Comparison of ENCODE assay signal across 1 cellular context in genomic region chr19:28169168-28169862, GRCh38.
TF ChIP-seq lines count a peak whose summit lies in the region.

No MANE protein-coding gene starts in this region.

TF ChIP-seq in GM23338, 12 proteins besides CTCF, POLR2A, EP300 and RAD21 (continued from another document):
- TF ChIP-seq ZNF462 (CRISPR knock-in tag; IDR thresholded peaks at IDR 0.05) (no peak), ZNF114 (CRISPR knock-in tag; IDR thresholded peaks at IDR 0.05) (no peak), EZH2 (IDR thresholded peaks at IDR 0.05; ENCODE audit: low read depth, unreplicated experiment) (no peak), JUNB (IDR thresholded peaks at IDR 0.05; ENCODE audit: unreplicated experiment) (no peak), EZH2phosphoT487 (IDR thresholded peaks at IDR 0.05; ENCODE audit: unreplicated experiment) (no peak), POLR2AphosphoS5 (IDR thresholded peaks at IDR 0.05; ENCODE audit: low read depth) (no peak), NANOG (IDR thresholded peaks at IDR 0.05; ENCODE audit: borderline replicate concordance) (no peak), ETS1 (IDR thresholded peaks at IDR 0.05) (no peak), CREB1 (CRISPR knock-in tag; IDR thresholded peaks at IDR 0.05; ENCODE audit: low read depth) (no peak)
